In the genomic region with DNA sequence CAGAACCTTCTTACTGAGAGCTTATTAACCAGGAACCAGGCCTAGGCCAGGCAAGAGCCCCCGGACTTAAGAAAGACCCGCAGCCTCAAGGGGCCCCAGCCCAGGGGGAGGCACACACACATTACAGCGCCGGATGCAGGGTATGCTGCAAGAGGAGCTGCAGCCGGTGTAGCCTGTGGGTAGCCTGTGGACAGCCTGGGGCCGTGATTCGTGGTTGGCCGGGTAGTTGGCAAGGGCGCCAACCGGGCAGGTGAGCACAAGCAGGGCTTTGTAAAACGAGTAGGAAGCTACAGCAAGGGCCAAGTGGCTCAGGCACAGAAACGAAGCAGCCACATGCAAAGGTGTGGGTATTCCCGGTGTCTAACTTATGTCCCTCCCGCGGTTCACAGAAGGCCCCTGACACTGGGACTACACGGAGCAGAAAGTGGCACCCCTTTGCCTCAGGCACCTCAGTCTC, we compare ENCODE assay signal across 8 cellular contexts. TPM values are rescaled to one million over a fixed set of nuclear protein-coding genes. Genes with fewer than 3 reads are reported as not detected.
A peak's percentile ranks its signal among the peaks of the same experiment; 100 is the strongest.
DNase-seq lines count a peak whose midpoint lies in the region; ATAC-seq and TF ChIP-seq lines count a peak whose summit lies in the region.

No MANE protein-coding gene starts in this region.

- H3K27me3 ChIP-seq in ACC112 (ENCODE audit: insufficient read depth, low read length) (no peaks in the 10 kb centered on the region), upper lobe of right lung (no peaks in the 10 kb centered on the region)

- H3K36me3 ChIP-seq in ACC112 (ENCODE audit: insufficient read depth, low read length) = no peaks in the 10 kb centered on the region
- H3K36me3 ChIP-seq in upper lobe of right lung = no peaks in the 10 kb centered on the region

- H3K79me2 ChIP-seq in ACC112 (ENCODE audit: control insufficient read depth, insufficient read depth, low read length, unreplicated experiment) = no peaks in the 10 kb centered on the region

- H3K27ac ChIP-seq in ACC112 (ENCODE audit: low read depth, low read length) (no peak overlapping the region), upper lobe of right lung (no peak overlapping the region)

- DNase-seq in activated T-cell treated with anti-CD3 and anti-CD28 coated beads, Interleukin-2, amount 50 U/mL, for 48 hours = peak; percentile 34 to 41
- DNase-seq in kidney tubule cell (ENCODE audit: low spot score) (peak; percentile 38), upper lobe of right lung (peak; percentile 61), amniotic stem cell (lab: John Stamatoyannopoulos, UW) (no peak)

- H2AFZ ChIP-seq in ACC112 (ENCODE audit: low read length, unreplicated experiment) = peak overlapping the region; percentile 66

- H3K4me1 ChIP-seq in ACC112 (ENCODE audit: control insufficient read depth, insufficient read depth, low read length, unreplicated experiment) (peaks cover 6% of the 10 kb centered on the region), upper lobe of right lung (no peaks in the 10 kb centered on the region)

- ATAC-seq in GM18498 (IDR thresholded peaks at IDR 0.05; ENCODE audit: unreplicated experiment) (peak; percentile 22), HG03175 (IDR thresholded peaks at IDR 0.05; ENCODE audit: unreplicated experiment) (peak; percentile 18), upper lobe of right lung (peak; percentile 2), GM18519 (IDR thresholded peaks at IDR 0.05; ENCODE audit: low FRiP score, unreplicated experiment) (no peak)

- H3K9me3 ChIP-seq in upper lobe of right lung = no peaks in the 10 kb centered on the region

- no peak for TF ChIP-seq CTCF in upper lobe of right lung (IDR thresholded peaks at IDR 0.05)

- intact Hi-C loops in upper lobe of right lung (cut with DNase I) = no loop called here

- H3K4me3 ChIP-seq in ACC112 (ENCODE audit: low read depth, low read length) (peak overlapping the region; percentile 85), upper lobe of right lung (peak overlapping the region; percentile 52)

RNA-seq across cellular contexts. Expression of a gene that starts 40.6 kb away (rescaled TPM):
- 5.5 TPM for total RNA-seq in upper lobe of right lung
